Comparison of ENCODE assay signal across 12 cellular contexts in the genomic region with DNA sequence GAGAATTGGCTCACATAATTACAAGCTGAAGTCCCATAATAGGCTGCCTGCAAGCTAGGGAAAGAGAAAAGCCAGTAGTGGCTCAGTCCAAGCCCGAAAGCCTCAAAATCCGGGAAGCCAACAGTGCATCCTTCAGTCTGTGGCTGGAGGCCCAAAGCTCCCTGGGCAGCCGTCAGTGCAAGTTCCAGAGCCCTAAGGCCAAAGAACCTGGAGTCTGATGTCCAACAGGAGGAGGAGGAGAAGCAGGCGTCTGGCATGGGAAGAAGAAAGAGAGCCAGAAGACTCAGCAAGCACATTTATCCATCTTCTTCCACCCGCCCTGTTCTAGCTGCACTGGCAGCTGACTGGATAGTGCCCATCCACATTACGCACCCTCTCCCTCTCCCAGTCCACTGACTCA.
"Had no signal": no experiment of that assay in that cellular context is flagged by ENCODE, and none has a peak within 500 bp of the region (broad histone marks: within the 10 kb centered on the region; RNA-seq: fewer than 3 reads in every experiment).

No MANE protein-coding gene starts in this region.

- H3K27ac ChIP-seq: adrenal gland, pancreas, right lobe of liver, thoracic aorta had no signal

- DNase-seq: activated CD4-positive, alpha-beta T cell treated with anti-CD3 and anti-CD28 coated beads, Interleukin-2, amount 50 U/mL, for 1 hour; activated CD4-positive, CD25-positive, alpha-beta regulatory T cell; activated naive CD4-positive, alpha-beta T cell treated with anti-CD3 and anti-CD28 coated beads, Interleukin-2, amount 50 U/mL, for 16 hours; adrenal gland; cerebellar nuclear complex; dermis blood vessel endothelial cell; pancreas; right lobe of liver; stimulated activated CD4-positive, alpha-beta T cell treated with anti-CD3 and anti-CD28 coated beads, Interleukin-2, amount 100 ng/mL, for 48 hours; T-helper 2 cell had no signal

- H3K27me3 ChIP-seq: adrenal gland, pancreas, right lobe of liver had no signal

- H3K4me1 ChIP-seq: right lobe of liver had no signal

- H3K9me3 ChIP-seq: adrenal gland, pancreas, right lobe of liver, thoracic aorta had no signal

- H3K36me3 ChIP-seq: adrenal gland, pancreas, right lobe of liver, thoracic aorta had no signal

- ATAC-seq: left lobe of liver, pancreas, right lobe of liver had no signal

- H3K4me3 ChIP-seq: adrenal gland, pancreas, right lobe of liver, thoracic aorta had no signal
